ENCODE assay signal across 8 cellular contexts in the genomic region with DNA sequence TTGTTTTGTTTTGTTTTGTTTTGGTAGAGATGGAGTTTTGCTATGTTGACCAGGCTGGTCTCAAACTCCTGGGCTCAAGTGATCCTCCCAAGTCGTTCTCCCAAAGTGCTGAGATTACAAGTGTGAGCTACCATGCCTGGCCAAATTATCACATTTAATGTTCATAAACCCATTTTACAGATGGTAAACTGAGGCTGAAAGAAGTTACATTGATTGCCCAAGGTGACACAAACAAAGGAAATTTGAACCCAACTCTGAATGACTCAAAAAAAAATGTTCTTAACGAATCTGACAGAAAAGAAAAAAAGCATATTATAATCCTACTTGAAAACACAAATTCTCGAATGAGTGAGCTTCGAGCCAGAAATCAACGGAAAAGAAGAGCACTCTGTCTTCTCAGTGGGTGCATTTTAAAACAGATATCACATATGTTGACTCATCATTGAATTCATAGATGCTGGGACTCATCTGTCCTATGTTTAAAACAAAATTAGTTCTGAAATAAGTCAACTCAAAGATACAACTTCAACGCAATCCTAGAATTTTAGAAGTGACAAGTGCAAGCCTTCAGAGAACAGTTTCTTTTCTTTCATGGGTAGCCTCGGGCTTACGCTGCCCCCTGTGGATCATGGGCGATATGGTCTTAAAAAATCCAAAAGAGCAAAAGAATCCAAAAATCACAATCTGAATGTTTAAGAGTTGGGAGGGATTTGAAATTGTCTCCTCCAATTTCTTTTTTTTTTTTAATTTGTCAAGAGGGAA. TPM values are rescaled to one million over a fixed set of nuclear protein-coding genes. Genes with fewer than 3 reads are reported as not detected.
A peak's percentile ranks its signal among the peaks of the same experiment; 100 is the strongest.
DNase-seq lines count a peak whose midpoint lies in the region; ATAC-seq and TF ChIP-seq lines count a peak whose summit lies in the region.

No MANE protein-coding gene starts in this region.

- POLR2A ChIA-PET in BJ (lab: Charles Lee), result no interaction called here

- H3K36me3 Mint-ChIP-seq in activated T-helper 1 cell treated with anti-CD3 and anti-CD28 coated beads, Interleukin-12 subunit alpha, Interleukin-12 subunit beta, Interleukin-2, Interleukin-4 antibody, amounts not matched to agents 30 ng/mL and 10 ng/mL and 1 ng/mL, durations not matched to agents 14 hours and 24 hours and 36 hours (ENCODE audit: low read depth), result peaks cover 39% of the 10 kb centered on the region

- H3K4me3 Mint-ChIP-seq in activated T-helper 1 cell treated with anti-CD3 and anti-CD28 coated beads, Interleukin-12 subunit alpha, Interleukin-12 subunit beta, Interleukin-2, Interleukin-4 antibody, amounts not matched to agents 30 ng/mL and 10 ng/mL and 1 ng/mL, durations not matched to agents 14 hours and 24 hours and 36 hours, result peak overlapping the region; percentile 49

- no peaks in the 10 kb centered on the region for H3K36me3 ChIP-seq in BJ (ENCODE audit: control insufficient read depth, insufficient read depth, low read length)

- intact Hi-C loops in activated T-helper 1 cell treated with anti-CD3 and anti-CD28 coated beads, Interleukin-12 subunit alpha, Interleukin-12 subunit beta, Interleukin-2, Interleukin-4 antibody, amounts not matched to agents 30 ng/mL and 10 ng/mL and 1 ng/mL, durations not matched to agents 14 hours and 24 hours and 36 hours (cut with micrococcal nuclease), result loop anchor here (1.0 to 5.0 kb wide), 7 partner anchors 8 to 1317 kb away; no protein-coding TSS in a partner anchor

- no peaks in the 10 kb centered on the region for H3K27me3 Mint-ChIP-seq in activated T-helper 1 cell treated with anti-CD3 and anti-CD28 coated beads, Interleukin-12 subunit alpha, Interleukin-12 subunit beta, Interleukin-2, Interleukin-4 antibody, amounts not matched to agents 30 ng/mL and 10 ng/mL and 1 ng/mL, durations not matched to agents 14 hours and 24 hours and 36 hours (ENCODE audit: insufficient read depth)

- H3K4me1 Mint-ChIP-seq in activated T-helper 1 cell treated with anti-CD3 and anti-CD28 coated beads, Interleukin-12 subunit alpha, Interleukin-12 subunit beta, Interleukin-2, Interleukin-4 antibody, amounts not matched to agents 30 ng/mL and 10 ng/mL and 1 ng/mL, durations not matched to agents 14 hours and 24 hours and 36 hours (ENCODE audit: low read depth), result peaks cover 88% of the 10 kb centered on the region

- H3K27me3 ChIP-seq in BJ (ENCODE audit: control insufficient read depth, insufficient read depth, low read length), result no peaks in the 10 kb centered on the region

- DNase-seq in BJ (ENCODE audit: low read depth) (no peak), NCI-H1092 treated with DMSO at 0.1 percent for 48 hours (lab: John Stamatoyannopoulos, UW) (peak; percentile 46), iPS-NIHi7 (ENCODE audit: extremely low spot score) (peak; percentile 47), islet precursor cell (no peak), DMS114 treated with DMSO at 0.1 percent for 48 hours (lab: John Stamatoyannopoulos, UW; ENCODE audit: unreplicated experiment) (no peak)
- peak; percentile 62 for DNase-seq in activated T-helper 1 cell treated with anti-CD3 and anti-CD28 coated beads, Interleukin-12 subunit alpha, Interleukin-12 subunit beta, Interleukin-2, Interleukin-4 antibody, amounts not matched to agents 30 ng/mL and 10 ng/mL and 1 ng/mL, durations not matched to agents 14 hours and 24 hours and 36 hours (ENCODE audit: low spot score)
- DNase-seq in stimulated activated CD8-positive, alpha-beta memory T cell treated with anti-CD3 and anti-CD28 coated beads, Interleukin-12 subunit alpha, Interleukin-12 subunit beta, amount 100 ng/mL, for 24 hours (ENCODE audit: extremely low read depth), result peak; percentile 21

- no peak overlapping the region for H3K4me3 ChIP-seq in BJ (ENCODE audit: low read depth, low read length)

- peak; percentile 36 for ATAC-seq in GM18511 (IDR thresholded peaks at IDR 0.05; ENCODE audit: unreplicated experiment)

- peak; percentile 44 for TF ChIP-seq CTCF in BJ (IDR thresholded peaks at IDR 0.05; ENCODE audit: insufficient read depth, low read depth, low read length)

- peak overlapping the region; percentile 94 for H3K27ac Mint-ChIP-seq in activated T-helper 1 cell treated with anti-CD3 and anti-CD28 coated beads, Interleukin-12 subunit alpha, Interleukin-12 subunit beta, Interleukin-2, Interleukin-4 antibody, amounts not matched to agents 30 ng/mL and 10 ng/mL and 1 ng/mL, durations not matched to agents 14 hours and 24 hours and 36 hours

- peaks cover 26% of the 10 kb centered on the region for H3K9me3 Mint-ChIP-seq in activated T-helper 1 cell treated with anti-CD3 and anti-CD28 coated beads, Interleukin-12 subunit alpha, Interleukin-12 subunit beta, Interleukin-2, Interleukin-4 antibody, amounts not matched to agents 30 ng/mL and 10 ng/mL and 1 ng/mL, durations not matched to agents 14 hours and 24 hours and 36 hours

- CTCF ChIA-PET in BJ (lab: Yijun Ruan, JAX), result interaction anchor here (0.8 kb wide), 1 partner anchor 14 kb away, joined by 4 read pairs; no protein-coding TSS in a partner anchor

RNA-seq across cellular contexts. Expression of gene TIMD4, which starts 28.4 kb away (rescaled TPM):
- not detected in 2 replicates for polyA plus RNA-seq in BJ (2011; rRNA removed)
- not detected in 2 replicates for polyA minus RNA-seq in BJ (2011; rRNA and poly(A)+ RNA removed)
- 24.5 and 27.3 TPM in 2 replicates for total RNA-seq in activated T-helper 1 cell treated with anti-CD3 and anti-CD28 coated beads, Interleukin-12 subunit alpha, Interleukin-12 subunit beta, Interleukin-2, Interleukin-4 antibody, amounts not matched to agents 30 ng/mL and 10 ng/mL and 1 ng/mL, durations not matched to agents 14 hours and 24 hours and 36 hours

Comparison
In these comparisons a context has a peak if more than half of its experiments do, and no peak if none do; other contexts are left out.
1. DNase-seq: peak in NCI-H1092 treated with DMSO at 0.1 percent for 48 hours (single experiment), activated T-helper 1 cell treated with anti-CD3 and anti-CD28 coated beads, Interleukin-12 subunit alpha, Interleukin-12 subunit beta, Interleukin-2, Interleukin-4 antibody, amounts not matched to agents 30 ng/mL and 10 ng/mL and 1 ng/mL, durations not matched to agents 14 hours and 24 hours and 36 hours (single experiment), iPS-NIHi7 (single experiment) and stimulated activated CD8-positive, alpha-beta memory T cell treated with anti-CD3 and anti-CD28 coated beads, Interleukin-12 subunit alpha, Interleukin-12 subunit beta, amount 100 ng/mL, for 24 hours (single experiment); none in BJ (single experiment), islet precursor cell (single experiment) and DMS114 treated with DMSO at 0.1 percent for 48 hours (single experiment).